ENCODE assay signal across 8 cellular contexts in genomic region chr1:205749826-205750682, GRCh38. TPM values are rescaled to one million over a fixed set of nuclear protein-coding genes. Genes with fewer than 3 reads are reported as not detected.
DNase-seq lines count a peak whose midpoint lies in the region; ATAC-seq and TF ChIP-seq lines count a peak whose summit lies in the region.

NUCKS1 (minus strand) TSS chr1:205750182; CDS start chr1:205749973, 209 bp downstream.

- TF ChIP-seq CTCF in AG10803 (conservative IDR thresholded peaks at IDR 0.05; ENCODE audit: low read length), result 0 out of 2 replicates have a peak, but pooled peaks have one; percentile 1

- ATAC-seq in GM19043 (IDR thresholded peaks at IDR 0.05; ENCODE audit: low read depth, unreplicated experiment) (peak; percentile 82), HG03378 (IDR thresholded peaks at IDR 0.05; ENCODE audit: unreplicated experiment) (peak; percentile 89)

- H3K4me3 ChIP-seq in AG10803 (ENCODE audit: low read length), result peak within 1 kb of the TSS; percentile 65

- peak; percentile 100 for DNase-seq in AG10803 (ENCODE audit: low read depth)
- DNase-seq in NCI-H460 (ENCODE audit: extremely low read depth, low read depth), result peak; percentile 100
- DNase-seq in activated CD4-positive, CD25-positive, alpha-beta regulatory T cell treated with anti-CD3 and anti-CD28 coated beads, Interleukin-2, amount 50 U/mL, for 72 hours, result peak; percentile 89
- DNase-seq in cerebellar nuclear complex (lab: John Stamatoyannopoulos, UW), result peak; percentile 88 to 97
- DNase-seq in islet precursor cell, result peak; percentile 99
- DNase-seq in stimulated activated CD4-positive, alpha-beta T cell treated with anti-CD3 and anti-CD28 coated beads, Interleukin-12 subunit alpha, Interleukin-12 subunit beta, amount 100 ng/mL, for 48 hours (ENCODE audit: low read depth in 2 of 3, low spot score in 1 of 3), result peak; percentile 91 to 96 (median 93)

RNA-seq across cellular contexts. Expression of gene NUCKS1, which starts in this region (rescaled TPM):
- 269 and 297 TPM in 2 replicates for total RNA-seq in NCI-H460 (2014; rRNA removed; shearing (Covaris generic))
- 97.1 and 152 TPM in 2 replicates for polyA plus RNA-seq in NCI-H460 (2014; cell fraction: nucleus; rRNA removed)

Comparison
In these comparisons a context has a peak if more than half of its experiments do, and no peak if none do; other contexts are left out.
1. Peak in every context shown above with its lines: DNase-seq, ATAC-seq and H3K4me3 ChIP-seq.